8 cellular contexts compared by ENCODE assay signal in genomic region chr17:56319531-56319930, GRCh38.
DNase-seq lines count a peak whose midpoint lies in the region; ATAC-seq, FAIRE-seq and TF ChIP-seq lines count a peak whose summit lies in the region.

No MANE protein-coding gene starts in this region.

- H2AFZ ChIP-seq in astrocyte (ENCODE audit: low read depth, low read length) = no peak overlapping the region

- no peaks in the 10 kb centered on the region for H3K27me3 Mint-ChIP-seq in astrocyte (ENCODE audit: low read depth, unreplicated experiment)
- H3K27me3 Mint-ChIP-seq in activated T-helper 17 cell treated with anti-CD3 and anti-CD28 coated beads, Interleukin-2, amount 50 U/mL, for 72 hours = peaks cover 24% of the 10 kb centered on the region

- no peaks in the 10 kb centered on the region for H3K4me1 ChIP-seq in astrocyte (ENCODE audit: insufficient read depth, low read length)

- H3K36me3 Mint-ChIP-seq in astrocyte (ENCODE audit: low read depth, unreplicated experiment) = no peaks in the 10 kb centered on the region
- no peaks in the 10 kb centered on the region for H3K36me3 Mint-ChIP-seq in activated T-helper 17 cell treated with anti-CD3 and anti-CD28 coated beads, Interleukin-2, amount 50 U/mL, for 72 hours (ENCODE audit: low read depth)

- DNase-seq in EH (ENCODE audit: low read depth) = peak; percentile 79
- peak; percentile 78 for DNase-seq in NCI-H2171 treated with DMSO at 0.1 percent for 48 hours (lab: John Stamatoyannopoulos, UW)
- peak; percentile 55 for DNase-seq in astrocyte (ENCODE audit: low read depth)
- peak; percentile 7 for DNase-seq in kidney epithelial cell (ENCODE audit: low read depth)
- no peak for DNase-seq in GOT3 (lab: John Stamatoyannopoulos, UW)

- no peaks in the 10 kb centered on the region for H3K36me3 ChIP-seq in astrocyte (ENCODE audit: insufficient read depth, low read length)
- no peaks in the 10 kb centered on the region for H3K36me3 ChIP-seq in kidney epithelial cell (ENCODE audit: control insufficient read depth, insufficient read depth, low read length)

- H3K9me3 ChIP-seq in astrocyte (ENCODE audit: insufficient read depth, low read depth, low read length) = no peaks in the 10 kb centered on the region

- no peak for FAIRE-seq in astrocyte (lab: Jason Lieb, UNC)

- H3K79me2 ChIP-seq in astrocyte (ENCODE audit: insufficient read depth, low read length) = no peaks in the 10 kb centered on the region

- no peak overlapping the region for H3K4me3 Mint-ChIP-seq in astrocyte (ENCODE audit: unreplicated experiment)
- H3K4me3 Mint-ChIP-seq in activated T-helper 17 cell treated with anti-CD3 and anti-CD28 coated beads, Interleukin-2, amount 50 U/mL, for 72 hours = no peak overlapping the region

- no peak overlapping the region for H3K4me2 ChIP-seq in astrocyte (ENCODE audit: low read length)

- no peak overlapping the region for H3K27ac ChIP-seq in astrocyte (ENCODE audit: low read depth, low read length)

- H3K4me3 ChIP-seq in astrocyte (ENCODE audit: insufficient read depth, low read depth, low read length) = no peak overlapping the region
- H3K4me3 ChIP-seq in kidney epithelial cell (ENCODE audit: low read depth, low read length) = no peak overlapping the region

- H3K4me1 Mint-ChIP-seq in astrocyte (ENCODE audit: low read depth, unreplicated experiment) = peaks cover 17% of the 10 kb centered on the region
- H3K4me1 Mint-ChIP-seq in activated T-helper 17 cell treated with anti-CD3 and anti-CD28 coated beads, Interleukin-2, amount 50 U/mL, for 72 hours = no peaks in the 10 kb centered on the region

- no peaks in the 10 kb centered on the region for H3K9me3 Mint-ChIP-seq in astrocyte (ENCODE audit: unreplicated experiment)
- H3K9me3 Mint-ChIP-seq in activated T-helper 17 cell treated with anti-CD3 and anti-CD28 coated beads, Interleukin-2, amount 50 U/mL, for 72 hours = no peaks in the 10 kb centered on the region

- peak; percentile 51 for ATAC-seq in HG02571 (IDR thresholded peaks at IDR 0.05; ENCODE audit: unreplicated experiment)
- ATAC-seq in activated T-helper 17 cell treated with anti-CD3 and anti-CD28 coated beads, Interleukin-2, amount 50 U/mL, for 72 hours (replicated peaks) = no peak
- no peak for ATAC-seq in GM21515 (IDR thresholded peaks at IDR 0.05; ENCODE audit: unreplicated experiment)

- no peaks in the 10 kb centered on the region for H4K20me1 ChIP-seq in astrocyte (ENCODE audit: insufficient read depth, low read length)

- no peak overlapping the region for H3K9ac ChIP-seq in astrocyte (ENCODE audit: low read length)

- TF ChIP-seq CTCF in astrocyte (IDR thresholded peaks at IDR 0.05; ENCODE audit: insufficient read depth, low read depth, low read length) (peak; percentile 69), kidney epithelial cell (IDR thresholded peaks at IDR 0.05; ENCODE audit: insufficient read depth, low read length, poor library complexity, severe bottlenecking) (peak; percentile 60)

- H3K27ac Mint-ChIP-seq in astrocyte (ENCODE audit: unreplicated experiment) = no peak overlapping the region
- H3K27ac Mint-ChIP-seq in activated T-helper 17 cell treated with anti-CD3 and anti-CD28 coated beads, Interleukin-2, amount 50 U/mL, for 72 hours = no peak overlapping the region

- H3K27me3 ChIP-seq in astrocyte (ENCODE audit: insufficient read depth, low read length) (no peaks in the 10 kb centered on the region), kidney epithelial cell (ENCODE audit: control insufficient read depth, insufficient read depth, low read length) (peaks cover 4% of the 10 kb centered on the region)
